Comparison of ENCODE assay signal across 7 cellular contexts in genomic region chr1:145215061-145215460, GRCh38. TPM values are rescaled to one million over a fixed set of nuclear protein-coding genes. Genes with fewer than 3 reads are reported as not detected.
DNase-seq lines count a peak whose midpoint lies in the region; ATAC-seq, FAIRE-seq and TF ChIP-seq lines count a peak whose summit lies in the region.
"Not testable (repeated sequence)": the region's sequence is repeated elsewhere in the genome, so short reads cannot be mapped to it uniquely, and the experiment has no call there.

No MANE protein-coding gene starts in this region.

- not testable (repeated sequence) for H3K36me3 ChIP-seq in kidney (ENCODE audit: control insufficient read depth in 1 of 2, insufficient read depth in 2 of 2, low read length in 2 of 2)

- intact Hi-C loops in activated B cell treated with CpG ODN at 0.5 μM for 24 hours (cut with micrococcal nuclease); activated T-helper 2 cell treated with anti-CD3 and anti-CD28 coated beads, Interferon-gamma antibody, Interleukin-2, Interleukin-4, amounts not matched to agents 10 μg/mL and 5 μg/mL and 100 μg/mL, durations not matched to agents 14 hours and 24 hours and 36 hours (cut with micrococcal nuclease); kidney (cut with DNase I); posterior cingulate gyrus (cut with DNase I): not testable (repeated sequence)

- not testable (repeated sequence) for ATAC-seq in activated B cell treated with CpG ODN at 0.5 μM for 24 hours (ENCODE audit: low read depth)

- H3K27ac Mint-ChIP-seq in activated B cell treated with CpG ODN at 0.5 μM for 24 hours; activated T-helper 2 cell treated with anti-CD3 and anti-CD28 coated beads, Interferon-gamma antibody, Interleukin-2, Interleukin-4, amounts not matched to agents 10 μg/mL and 5 μg/mL and 100 μg/mL, durations not matched to agents 14 hours and 24 hours and 36 hours: not testable (repeated sequence)

- H3K9me3 ChIP-seq in kidney (ENCODE audit: control insufficient read depth in 1 of 2, low read length in 2 of 2): not testable (repeated sequence)

- H3K4me1 Mint-ChIP-seq in activated B cell treated with CpG ODN at 0.5 μM for 24 hours; activated T-helper 2 cell treated with anti-CD3 and anti-CD28 coated beads, Interferon-gamma antibody, Interleukin-2, Interleukin-4, amounts not matched to agents 10 μg/mL and 5 μg/mL and 100 μg/mL, durations not matched to agents 14 hours and 24 hours and 36 hours (ENCODE audit: low read depth): not testable (repeated sequence)

- H3K4me3 ChIP-seq in HFF-Myc (replicated peaks; ENCODE audit: low read depth, low read length): 0 out of 2 replicates have a peak overlapping the region, but pooled peaks have one; percentile 19
- not testable (repeated sequence) for H3K4me3 ChIP-seq in kidney (ENCODE audit: low read length in 2 of 2)

- CTCF ChIA-PET in activated B cell treated with CpG ODN at 0.5 μM for 24 hours (lab: Charles Lee): not testable (repeated sequence)

- DNase-seq in HFF-Myc (ENCODE audit: extremely low read depth, low read depth): not testable (repeated sequence)
- DNase-seq in activated B cell treated with CpG ODN at 0.5 μM for 24 hours (peak; percentile 67), kidney (peak; percentile 81), posterior cingulate gyrus (peak in 8 of 10 donors; percentile 29 to 92 (median 52))
- peak; percentile 52 for DNase-seq in activated T-helper 2 cell treated with anti-CD3 and anti-CD28 coated beads, Interferon-gamma antibody, Interleukin-2, Interleukin-4, amounts not matched to agents 10 μg/mL and 5 μg/mL and 100 μg/mL, durations not matched to agents 14 hours and 24 hours and 36 hours (ENCODE audit: low spot score)
- peak; percentile 47 for DNase-seq in effector CD4-positive, alpha-beta T cell
- DNase-seq in stimulated activated CD8-positive, alpha-beta memory T cell treated with anti-CD3 and anti-CD28 coated beads, Interleukin-15, amount 100 ng/mL, for 24 hours (ENCODE audit: low read depth): peak; percentile 33

- H3K4me1 ChIP-seq in kidney (ENCODE audit: control insufficient read depth in 1 of 2, insufficient read depth in 1 of 2, low read depth in 1 of 2, low read length in 2 of 2): not testable (repeated sequence)

- H3K27me3 Mint-ChIP-seq in activated B cell treated with CpG ODN at 0.5 μM for 24 hours; activated T-helper 2 cell treated with anti-CD3 and anti-CD28 coated beads, Interferon-gamma antibody, Interleukin-2, Interleukin-4, amounts not matched to agents 10 μg/mL and 5 μg/mL and 100 μg/mL, durations not matched to agents 14 hours and 24 hours and 36 hours (ENCODE audit: low read depth): not testable (repeated sequence)

- not testable (repeated sequence) for H3K4me3 Mint-ChIP-seq in activated B cell treated with CpG ODN at 0.5 μM for 24 hours; activated T-helper 2 cell treated with anti-CD3 and anti-CD28 coated beads, Interferon-gamma antibody, Interleukin-2, Interleukin-4, amounts not matched to agents 10 μg/mL and 5 μg/mL and 100 μg/mL, durations not matched to agents 14 hours and 24 hours and 36 hours (ENCODE audit: low read depth)

- H3K36me3 Mint-ChIP-seq in activated B cell treated with CpG ODN at 0.5 μM for 24 hours (ENCODE audit: low read depth); activated T-helper 2 cell treated with anti-CD3 and anti-CD28 coated beads, Interferon-gamma antibody, Interleukin-2, Interleukin-4, amounts not matched to agents 10 μg/mL and 5 μg/mL and 100 μg/mL, durations not matched to agents 14 hours and 24 hours and 36 hours (ENCODE audit: low read depth): not testable (repeated sequence)

- H3K9ac ChIP-seq in kidney (ENCODE audit: low read length in 2 of 2): not testable (repeated sequence)

- not testable (repeated sequence) for H3K9me3 Mint-ChIP-seq in activated B cell treated with CpG ODN at 0.5 μM for 24 hours; activated T-helper 2 cell treated with anti-CD3 and anti-CD28 coated beads, Interferon-gamma antibody, Interleukin-2, Interleukin-4, amounts not matched to agents 10 μg/mL and 5 μg/mL and 100 μg/mL, durations not matched to agents 14 hours and 24 hours and 36 hours

- not testable (repeated sequence) for FAIRE-seq in kidney (lab: Jason Lieb, UNC)

- H3K27ac ChIP-seq in kidney (ENCODE audit: low read depth in 2 of 2, low read length in 2 of 2): not testable (repeated sequence)

- not testable (repeated sequence) for TF ChIP-seq CTCF in HFF-Myc (IDR thresholded peaks at IDR 0.05; ENCODE audit: low read depth, low read length, missing control alignments); activated B cell treated with CpG ODN at 0.5 μM for 24 hours (IDR thresholded peaks at IDR 0.05); kidney (IDR thresholded peaks at IDR 0.05; ENCODE audit: borderline replicate concordance, extremely low read depth, insufficient read depth)

- POLR2A ChIA-PET in activated B cell treated with CpG ODN at 0.5 μM for 24 hours (lab: Charles Lee): not testable (repeated sequence)

RNA-seq across cellular contexts. Expression of gene PPIAL4D, which starts 26.9 kb away (rescaled TPM):
- total RNA-seq in activated B cell treated with CpG ODN at 0.5 μM for 24 hours (not detected in 2 replicates), kidney (not detected)
- not detected in 2 replicates for total RNA-seq in activated T-helper 2 cell treated with anti-CD3 and anti-CD28 coated beads, Interferon-gamma antibody, Interleukin-2, Interleukin-4, amounts not matched to agents 10 μg/mL and 5 μg/mL and 100 μg/mL, durations not matched to agents 14 hours and 24 hours and 36 hours
- not detected for polyA plus RNA-seq in kidney (ENCODE audit: insufficient read depth, low read depth, low replicate concordance)
